ENCODE assay signal across 8 cellular contexts in genomic region chr17:17694229-17695081, GRCh38.
DNase-seq lines count a peak whose midpoint lies in the region; TF ChIP-seq lines count a peak whose summit lies in the region.

No MANE protein-coding gene starts in this region.

- H2AFZ ChIP-seq in neuron (ENCODE audit: low read depth, low read length) = no peak overlapping the region

- DNase-seq in AG20443 (ENCODE audit: low spot score) (peak; percentile 92), HPDE6-E6E7 (ENCODE audit: extremely low spot score) (peak; percentile 76), SHP77 (lab: John Stamatoyannopoulos, UW) (peak; percentile 92 to 97), activated gamma-delta T cell (lab: John Stamatoyannopoulos, UW) (peak; percentile 67), foreskin melanocyte (peak; percentile 59)

- H3K9me3 ChIP-seq in neuron (ENCODE audit: low read length) = no peaks in the 10 kb centered on the region
- H3K9me3 ChIP-seq in subcutaneous abdominal adipose tissue (ENCODE audit: control insufficient read depth in 5 of 5, low read length in 5 of 5) = no peaks in the 10 kb centered on the region

- H3K4me3 ChIP-seq in neuron (ENCODE audit: low read length) (peak overlapping the region; percentile 75), subcutaneous abdominal adipose tissue (ENCODE audit: low read depth in 1 of 5, low read length in 5 of 5) (peak overlapping the region; percentile 43 to 79 (median 70))

- peak overlapping the region; percentile 87 to 98 (median 92) for H3K9ac ChIP-seq in subcutaneous abdominal adipose tissue (ENCODE audit: low read length in 5 of 5)

- H3K36me3 ChIP-seq in neuron (ENCODE audit: insufficient read depth, low read length) (no peaks in the 10 kb centered on the region), subcutaneous abdominal adipose tissue (ENCODE audit: control insufficient read depth in 5 of 5, insufficient read depth in 5 of 5, low read length in 5 of 5) (no peaks in the 10 kb centered on the region)

- H3K4me1 ChIP-seq in neuron (ENCODE audit: insufficient read depth, low read length) = peaks cover 76% of the 10 kb centered on the region
- peaks cover 13 to 79% (median 71%) of the 10 kb centered on the region in 5 donors for H3K4me1 ChIP-seq in subcutaneous abdominal adipose tissue (ENCODE audit: control insufficient read depth in 5 of 5, insufficient read depth in 5 of 5, low read length in 5 of 5)

- H3K27me3 ChIP-seq in neuron (ENCODE audit: insufficient read depth, low read length) = no peaks in the 10 kb centered on the region
- no peaks in the 10 kb centered on the region for H3K27me3 ChIP-seq in subcutaneous abdominal adipose tissue (ENCODE audit: control insufficient read depth in 5 of 5, insufficient read depth in 4 of 5, low read length in 5 of 5)

- peak overlapping the region; percentile 99 for H3K27ac ChIP-seq in subcutaneous abdominal adipose tissue (ENCODE audit: low read depth, low read length)

- TF ChIP-seq POLR2A in GM19193 (IDR thresholded peaks at IDR 0.05; ENCODE audit: extremely low read depth, insufficient read depth, insufficient read length) = peak; percentile 62

Comparison
In these comparisons a context has a peak if more than half of its experiments do, and no peak if none do; other contexts are left out.
1. Peak in every context shown above with its lines: DNase-seq, H3K4me3 ChIP-seq and H3K27ac ChIP-seq.